In the genomic region with DNA sequence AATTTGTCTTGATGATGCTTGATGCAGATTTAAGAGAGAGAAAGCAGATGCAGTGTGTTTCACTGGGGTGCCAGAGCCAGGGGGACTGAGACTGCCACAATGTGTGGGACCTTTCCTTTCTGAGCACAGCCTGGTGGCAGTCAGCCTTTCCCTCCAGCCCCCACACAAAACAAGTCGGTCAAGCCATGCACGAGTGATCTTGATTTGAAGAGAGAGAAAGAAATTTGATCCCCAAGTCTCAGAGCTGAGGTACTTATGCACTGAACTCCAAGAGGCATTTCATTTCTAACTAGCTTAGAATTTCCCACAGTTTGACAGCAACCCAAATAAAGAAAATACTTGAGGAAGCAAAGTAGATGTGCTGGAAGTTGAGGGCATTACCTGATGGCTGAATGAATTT, we compare ENCODE assay signal across 15 cellular contexts.
A peak's percentile ranks its signal among the peaks of the same experiment; 100 is the strongest.
DNase-seq lines count a peak whose midpoint lies in the region; ATAC-seq and TF ChIP-seq lines count a peak whose summit lies in the region.
"Had no signal": no experiment of that assay in that cellular context is flagged by ENCODE, and none has a peak within 500 bp of the region (broad histone marks: within the 10 kb centered on the region; RNA-seq: fewer than 3 reads in every experiment).

No MANE protein-coding gene starts in this region.

- in situ Hi-C loops in astrocyte of the spinal cord (cut with HindIII; ENCODE audit: low sequenced_read_pairs) = no loop called here

- H3K9me3 Mint-ChIP-seq in activated T-cell treated with anti-CD3 and anti-CD28 coated beads, Interleukin-2, amount 50 U/mL, for 4 hours = no peaks in the 10 kb centered on the region
- H3K9me3 Mint-ChIP-seq: dendritic cell treated with granulocyte-macrophage colony-stimulating factor and Interleukin-4, amounts not matched to agents 40 ng/mL and 50 ng/mL, for 4 days; memory B cell had no signal

- peaks cover 57% of the 10 kb centered on the region for H3K4me1 Mint-ChIP-seq in activated T-cell treated with anti-CD3 and anti-CD28 coated beads, Interleukin-2, amount 50 U/mL, for 4 hours (ENCODE audit: low read depth)

- H3K27me3 ChIP-seq in smooth muscle cell (ENCODE audit: low read depth) = no peaks in the 10 kb centered on the region
- no peaks in the 10 kb centered on the region for H3K27me3 ChIP-seq in MM.1S (replicated peaks; ENCODE audit: insufficient read depth, low read length)

- no peak for ATAC-seq in activated T-cell treated with anti-CD3 and anti-CD28 coated beads, Interleukin-2, amount 50 U/mL, for 4 hours
- no peak for ATAC-seq in HG03442 (IDR thresholded peaks at IDR 0.05; ENCODE audit: unreplicated experiment)
- ATAC-seq in esophagus mucosa = no peak

- no peaks in the 10 kb centered on the region for H3F3A ChIP-seq in smooth muscle cell (ENCODE audit: low read depth)
- peaks cover 14% of the 10 kb centered on the region; the same call in 1 of the 2 replicates for H3F3A ChIP-seq in MM.1S (ENCODE audit: insufficient read depth, low read length)

- H3K27me3 Mint-ChIP-seq in activated T-cell treated with anti-CD3 and anti-CD28 coated beads, Interleukin-2, amount 50 U/mL, for 4 hours (ENCODE audit: low read depth) = no peaks in the 10 kb centered on the region
- H3K27me3 Mint-ChIP-seq: dendritic cell treated with granulocyte-macrophage colony-stimulating factor and Interleukin-4, amounts not matched to agents 40 ng/mL and 50 ng/mL, for 4 days had no signal

- no peak overlapping the region for H2AFZ ChIP-seq in smooth muscle cell (ENCODE audit: low read depth)
- H2AFZ ChIP-seq in MM.1S (ENCODE audit: low read length) = no peak overlapping the region

- H3K9me3 ChIP-seq in smooth muscle cell (replicated peaks; ENCODE audit: low read depth) (no peaks in the 10 kb centered on the region), MM.1S (replicated peaks; ENCODE audit: insufficient read depth, low read length) (no peaks in the 10 kb centered on the region)
- H3K9me3 ChIP-seq: HAP-1 had no signal

- peaks cover 24% of the 10 kb centered on the region for H3K4me1 ChIP-seq in smooth muscle cell (ENCODE audit: low read depth)
- H3K4me1 ChIP-seq in MM.1S (ENCODE audit: low read length) = peaks cover 18% of the 10 kb centered on the region
- H3K4me1 ChIP-seq: HAP-1 had no signal

- H3K9me2 ChIP-seq in MM.1S (replicated peaks; ENCODE audit: insufficient read depth, low read length) = no peaks in the 10 kb centered on the region

- TF ChIP-seq CTCF in astrocyte of the spinal cord (IDR thresholded peaks at IDR 0.05; ENCODE audit: low read depth, low read length) = no peak
- TF ChIP-seq CTCF in smooth muscle cell (IDR thresholded peaks at IDR 0.05; ENCODE audit: borderline replicate concordance, insufficient read depth, poor library complexity, severe bottlenecking) = no peak
- TF ChIP-seq CTCF in MM.1S (IDR thresholded peaks at IDR 0.05; ENCODE audit: low read length) = no peak

- H3K9ac ChIP-seq in smooth muscle cell (ENCODE audit: low read depth) (no peak overlapping the region), MM.1S (ENCODE audit: low read length) (no peak overlapping the region)

- H3K36me3 ChIP-seq in smooth muscle cell (ENCODE audit: low read depth) (no peaks in the 10 kb centered on the region), MM.1S (replicated peaks; ENCODE audit: insufficient read depth, low read length) (no peaks in the 10 kb centered on the region)
- H3K36me3 ChIP-seq: HAP-1 had no signal

- H3K27ac ChIP-seq in smooth muscle cell (ENCODE audit: low read depth) = peak overlapping the region; percentile 63
- H3K27ac ChIP-seq in MM.1S (ENCODE audit: low read length) = no peak overlapping the region

- H3K79me2 ChIP-seq in smooth muscle cell (ENCODE audit: low read depth) (peaks cover 4% of the 10 kb centered on the region), MM.1S (ENCODE audit: low read length) (no peaks in the 10 kb centered on the region)

- H4K20me1 ChIP-seq in smooth muscle cell (ENCODE audit: low read depth) (no peaks in the 10 kb centered on the region), MM.1S (ENCODE audit: insufficient read depth, low read length) (no peaks in the 10 kb centered on the region)

- H3K4me2 ChIP-seq in smooth muscle cell (peak overlapping the region; percentile 65), MM.1S (ENCODE audit: low read depth, low read length) (no peak overlapping the region)

- H3K4me3 ChIP-seq in astrocyte of the spinal cord (ENCODE audit: low read depth, low read length) (no peak overlapping the region), smooth muscle cell (no peak overlapping the region), MM.1S (ENCODE audit: low read length) (no peak overlapping the region)
- H3K4me3 ChIP-seq: HAP-1 had no signal

- 9% methylated on average over 2 of the region's 2 CpGs for WGBS in smooth muscle cell (ENCODE audit: low lambda C conversion rate)

- H3K36me3 Mint-ChIP-seq in activated T-cell treated with anti-CD3 and anti-CD28 coated beads, Interleukin-2, amount 50 U/mL, for 4 hours (ENCODE audit: insufficient read depth) = no peaks in the 10 kb centered on the region
- H3K36me3 Mint-ChIP-seq: memory B cell; stimulated activated effector memory CD8-positive, alpha-beta T cell treated with anti-CD3 and anti-CD28 coated beads, Interleukin-12 subunit alpha, Interleukin-12 subunit beta, amount 100 ng/mL, for 72 hours had no signal

- peak overlapping the region; percentile 28 for H3K4me3 Mint-ChIP-seq in activated T-cell treated with anti-CD3 and anti-CD28 coated beads, Interleukin-2, amount 50 U/mL, for 4 hours
- H3K4me3 Mint-ChIP-seq: dendritic cell treated with granulocyte-macrophage colony-stimulating factor and Interleukin-4, amounts not matched to agents 40 ng/mL and 50 ng/mL, for 4 days; memory B cell; stimulated activated effector memory CD8-positive, alpha-beta T cell treated with anti-CD3 and anti-CD28 coated beads, Interleukin-12 subunit alpha, Interleukin-12 subunit beta, amount 100 ng/mL, for 72 hours had no signal

- no peak for DNase-seq in activated T-cell treated with anti-CD3 and anti-CD28 coated beads, Interleukin-2, amount 50 U/mL, for 4 hours
- no peak for DNase-seq in activated T-cell treated with anti-CD3 and anti-CD28 coated beads, Interleukin-2, amount 50 U/mL, for 1 hour
- DNase-seq in NCI-H2171 treated with DMSO at 0.1 percent for 48 hours (lab: John Stamatoyannopoulos, UW) (peak; percentile 88), astrocyte of the spinal cord (ENCODE audit: low read depth, low spot score) (peak; percentile 26), smooth muscle cell (lab: John Stamatoyannopoulos, UW; ENCODE audit: unreplicated experiment) (no peak), MM.1S (no peak)
- DNase-seq: activated effector memory CD4-positive, alpha-beta T cell treated with anti-CD3 and anti-CD28 coated beads, Interleukin-2, amount 50 U/mL, for 16 hours; NCI-H748 treated with DMSO at 0.1 percent for 48 hours; Right ventricle myocardium superior had no signal

Comparison
In these comparisons a context has a peak if more than half of its experiments do, and no peak if none do; other contexts are left out.
1. DNase-seq: peak in NCI-H2171 treated with DMSO at 0.1 percent for 48 hours (single experiment) and astrocyte of the spinal cord (single experiment); none in activated T-cell treated with anti-CD3 and anti-CD28 coated beads, Interleukin-2, amount 50 U/mL, for 4 hours (single experiment), activated T-cell treated with anti-CD3 and anti-CD28 coated beads, Interleukin-2, amount 50 U/mL, for 1 hour (single experiment), smooth muscle cell (single experiment) and MM.1S (single experiment).